18 cellular contexts compared by ENCODE assay signal in the genomic region with DNA sequence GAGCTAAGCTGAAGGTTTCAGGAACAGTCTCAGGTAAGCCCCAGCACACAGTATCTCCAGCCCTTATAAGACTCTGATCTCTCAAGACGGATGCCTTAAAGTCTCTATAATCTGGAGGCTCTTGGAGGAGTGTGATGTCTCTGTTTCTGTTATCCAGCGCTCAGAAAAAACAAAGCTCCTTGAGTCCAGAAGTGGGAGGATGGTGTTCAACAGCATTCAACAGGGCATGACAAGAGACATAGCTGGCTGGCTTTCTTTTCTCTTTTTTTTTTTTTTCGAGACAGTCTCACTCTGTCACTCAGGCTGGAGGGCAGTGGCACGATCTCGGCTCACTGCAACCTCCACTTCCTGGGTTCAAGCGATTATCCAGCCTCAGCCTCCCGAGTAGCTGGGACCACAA. TPM values are rescaled to one million over a fixed set of nuclear protein-coding genes. Genes with fewer than 3 reads are reported as not detected.
DNase-seq lines count a peak whose midpoint lies in the region; ATAC-seq, FAIRE-seq and TF ChIP-seq lines count a peak whose summit lies in the region.
"Had no signal": no experiment of that assay in that cellular context is flagged by ENCODE, and none has a peak within 500 bp of the region (broad histone marks: within the 10 kb centered on the region; RNA-seq: fewer than 3 reads in every experiment).

No MANE protein-coding gene starts in this region.

- TF ChIP-seq CTCF in A549 (IDR thresholded peaks at IDR 0.05) (no peak), body of pancreas (IDR thresholded peaks at IDR 0.05) (no peak), type B pancreatic cell (conservative IDR thresholded peaks at IDR 0.05) (no peak)

- TF ChIP-seq RAD21 in A549 (conservative IDR thresholded peaks at IDR 0.05 in 1 of 2, IDR thresholded peaks at IDR 0.05 in 1 of 2) = no peak

- peaks cover 9% of the 10 kb centered on the region for H3K9me3 Mint-ChIP-seq in type B pancreatic cell

- H3K4me3 ChIP-seq in A549 (no peak overlapping the region), BLaER1 (no peak overlapping the region), body of pancreas (no peak overlapping the region)
- H3K4me3 ChIP-seq: BLaER1 treated with 17β-estradiol and CSF1 and Interleukin-3, amounts not matched to agents 10 nM and 100 nM; HAP-1 had no signal

- H3K27ac ChIP-seq in A549 (peak overlapping the region; percentile 41 to 81; a peak in 5 of 6 replicates), BLaER1 (no peak overlapping the region), body of pancreas (peak overlapping the region; percentile 59 to 84 (median 76))

- H3K27ac Mint-ChIP-seq in type B pancreatic cell = no peak overlapping the region
- H3K27ac Mint-ChIP-seq: CD4-positive, CD25-positive, alpha-beta regulatory T cell had no signal

- CTCF ChIA-PET in A549 (lab: Yijun Ruan, JAX) = interaction anchor here (1.0 to 4.4 kb wide), 8 partner anchors 9 to 105 kb away, joined by 3 to 35 read pairs (median 10); a partner anchor contains a TSS

- no peak for TF ChIP-seq EP300 in A549 (IDR thresholded peaks at IDR 0.05)

- peaks cover 8% of the 10 kb centered on the region for H3K27me3 Mint-ChIP-seq in type B pancreatic cell
- H3K27me3 Mint-ChIP-seq: CD4-positive, CD25-positive, alpha-beta regulatory T cell had no signal

- POLR2A ChIA-PET in A549 (lab: Yijun Ruan, JAX) = interaction anchor here (1.2 kb wide), 1 partner anchor 12 kb away, joined by 4 read pairs; no protein-coding TSS in a partner anchor

- no peak overlapping the region for H3K4me3 Mint-ChIP-seq in type B pancreatic cell
- H3K4me3 Mint-ChIP-seq: CD4-positive, CD25-positive, alpha-beta regulatory T cell had no signal

- ATAC-seq in A549 (peak; percentile 35 to 47; a peak in 3 of 6 replicates), body of pancreas (peak; percentile 12)

- H3K4me2 ChIP-seq in A549 (no peak overlapping the region; the same call in 2 of the 3 replicates), BLaER1 (peak overlapping the region; percentile 16; the same call in 1 of the 2 replicates)

- no peak overlapping the region for H3K9ac ChIP-seq in BLaER1
- H3K9ac ChIP-seq: BLaER1 treated with 17β-estradiol and CSF1 and Interleukin-3, amounts not matched to agents 10 nM and 100 nM had no signal

- H3K36me3 Mint-ChIP-seq in type B pancreatic cell = peaks cover 9% of the 10 kb centered on the region
- H3K36me3 Mint-ChIP-seq: CD4-positive, CD25-positive, alpha-beta regulatory T cell had no signal

- H3K27me3 ChIP-seq in BLaER1 (no peaks in the 10 kb centered on the region), body of pancreas (no peaks in the 10 kb centered on the region)
- H3K27me3 ChIP-seq: BLaER1 treated with 17β-estradiol and CSF1 and Interleukin-3, amounts not matched to agents 10 nM and 100 nM had no signal

- DNase-seq in A549 (ENCODE audit: low read depth in 1 of 2, low spot score in 1 of 2) (no peak), body of pancreas (no peak), left kidney (ENCODE audit: low read depth, low spot score) (peak; percentile 78), activated gamma-delta T cell (lab: John Stamatoyannopoulos, UW) (no peak), superior temporal gyrus (ENCODE audit: extremely low spot score) (no peak), type B pancreatic cell (ENCODE audit: extremely low spot score, unreplicated experiment) (no peak), NCI-H1092 (lab: John Stamatoyannopoulos, UW) (no peak)
- DNase-seq: CD4-positive, CD25-positive, alpha-beta regulatory T cell; DMS 273 treated with DMSO at 0.1 percent for 48 hours; EL; GDM1 had no signal

- no peak for TF ChIP-seq POLR2A in A549 (IDR thresholded peaks at IDR 0.05; ENCODE audit: low read length)
- no peak for TF ChIP-seq POLR2A in body of pancreas (IDR thresholded peaks at IDR 0.05)

- no peaks in the 10 kb centered on the region for H3K4me1 Mint-ChIP-seq in type B pancreatic cell (ENCODE audit: unreplicated experiment)

- H3K36me3 ChIP-seq in BLaER1 (no peaks in the 10 kb centered on the region), body of pancreas (replicated peaks in 1 of 2; ENCODE audit: insufficient read depth in 1 of 2, low read depth in 2 of 2) (no peaks in the 10 kb centered on the region)
- H3K36me3 ChIP-seq: BLaER1 treated with 17β-estradiol and CSF1 and Interleukin-3, amounts not matched to agents 10 nM and 100 nM; HAP-1 had no signal

- no peak for FAIRE-seq in A549 (lab: Jason Lieb, UNC)
- FAIRE-seq: GM12892, GM19239, H1 had no signal

- no peaks in the 10 kb centered on the region for H4K20me1 ChIP-seq in BLaER1
- H4K20me1 ChIP-seq: BLaER1 treated with 17β-estradiol and CSF1 and Interleukin-3, amounts not matched to agents 10 nM and 100 nM had no signal

- 91% methylated on average over 7 of the region's 7 CpGs for WGBS in A549 (ENCODE audit: missing lambda C conversion rate)
- 74 to 81% methylated on average over 7 of the region's 7 CpGs for WGBS in body of pancreas, 2 donors

- H3K4me1 ChIP-seq in A549 (peaks cover 28% of the 10 kb centered on the region), BLaER1 (peaks cover 45% of the 10 kb centered on the region), body of pancreas (peaks cover 13% of the 10 kb centered on the region)
- H3K4me1 ChIP-seq: HAP-1 had no signal

- no peaks in the 10 kb centered on the region for H3K9me3 ChIP-seq in A549
- H3K9me3 ChIP-seq in BLaER1 = no peaks in the 10 kb centered on the region
- no peaks in the 10 kb centered on the region for H3K9me3 ChIP-seq in body of pancreas
- H3K9me3 ChIP-seq: HAP-1 had no signal

- intact Hi-C loops in body of pancreas (cut with DNase I) = no loop called here

TF ChIP-seq in A549, 52 proteins besides CTCF, POLR2A, EP300 and RAD21:
- TF ChIP-seq PHF8 (IDR thresholded peaks at IDR 0.05; ENCODE audit: borderline replicate concordance, low read depth) (no peak), RCOR1 (IDR thresholded peaks at IDR 0.05; ENCODE audit: low read depth, low read length) (no peak), HOXA7 (CRISPR knock-in tag; IDR thresholded peaks at IDR 0.05) (no peak), HOXB13 (CRISPR knock-in tag; IDR thresholded peaks at IDR 0.05; ENCODE audit: low read depth) (no peak), GATA3 (IDR thresholded peaks at IDR 0.05; ENCODE audit: borderline replicate concordance) (no peak), ESRRA (IDR thresholded peaks at IDR 0.05; ENCODE audit: borderline replicate concordance, low read length) (no peak), NR3C1 (IDR thresholded peaks at IDR 0.05) (no peak)
- TF ChIP-seq, protein P1, sequence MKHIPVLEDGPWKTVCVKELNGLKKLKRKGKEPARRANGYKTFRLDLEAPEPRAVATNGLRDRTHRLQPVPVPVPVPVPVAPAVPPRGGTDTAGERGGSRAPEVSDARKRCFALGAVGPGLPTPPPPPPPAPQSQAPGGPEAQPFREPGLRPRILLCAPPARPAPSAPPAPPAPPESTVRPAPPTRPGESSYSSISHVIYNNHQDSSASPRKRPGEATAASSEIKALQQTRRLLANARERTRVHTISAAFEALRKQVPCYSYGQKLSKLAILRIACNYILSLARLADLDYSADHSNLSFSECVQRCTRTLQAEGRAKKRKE (CRISPR knock-in tag; IDR thresholded peaks at IDR 0.05; ENCODE audit: low read depth) = no peak

RNA-seq across cellular contexts. Expression of a gene that starts 31.6 kb away (rescaled TPM):
- 94.2 and 97.8 TPM in 2 replicates for polyA plus RNA-seq in A549 (2011; rRNA removed)
- 189 and 215 TPM in 2 replicates for polyA plus RNA-seq in A549 (2012; cell fraction: cytosol; rRNA removed)
- polyA plus RNA-seq in A549 (2012; cell fraction: nucleus; rRNA removed) = 123 and 143 TPM in 2 replicates
- 93.4 to 104 TPM (median 97.5 TPM) in 3 replicates for polyA plus RNA-seq in A549 (2017; fragmentation: RNase III; extraction: RNeasy Plus Mini Kit Qiagen cat#74134 plus additional on column Dnase treatment)
- 60.9 and 63.7 TPM in 2 replicates for polyA minus RNA-seq in A549 (2011; rRNA and poly(A)+ RNA removed)
- 100 to 1,000 TPM; 110 to 127 TPM for total RNA-seq in body of pancreas
- 7.2 and 7.4 TPM in 2 replicates for total RNA-seq in type B pancreatic cell (ENCODE audit: low replicate concordance)
- total RNA-seq: A673 had no signal

RNA-seq across cellular contexts. Expression of a gene that starts 59.5 kb away (rescaled TPM):
- polyA plus RNA-seq in A549 (2011; rRNA removed) (60.3 and 62.4 TPM in 2 replicates), A549 (2017; fragmentation: RNase III; extraction: RNeasy Plus Mini Kit Qiagen cat#74134 plus additional on column Dnase treatment) (29.8 to 33.2 TPM (median 31.2 TPM) in 3 replicates)
- 88.7 and 101 TPM in 2 replicates for polyA plus RNA-seq in A549 (2012; cell fraction: cytosol; rRNA removed)
- 110 and 149 TPM in 2 replicates for polyA plus RNA-seq in A549 (2012; cell fraction: nucleus; rRNA removed)
- polyA minus RNA-seq in A549 (2011; rRNA and poly(A)+ RNA removed) = 151 and 197 TPM in 2 replicates
- total RNA-seq in body of pancreas (10 to 100 TPM; 43.6 to 76.5 TPM), type B pancreatic cell (ENCODE audit: low replicate concordance) (53.3 and 64.0 TPM in 2 replicates)

Comparison
In these comparisons a context has a peak if more than half of its experiments do, and no peak if none do; other contexts are left out.
1. RNA of a gene that starts 31.6 kb away (total RNA-seq): 110 to 127 TPM in body of pancreas; 7.2 to 7.4 TPM in type B pancreatic cell; every median in the first group is over 10 times any median in the second.